11 cellular contexts compared by ENCODE assay signal in the genomic region with DNA sequence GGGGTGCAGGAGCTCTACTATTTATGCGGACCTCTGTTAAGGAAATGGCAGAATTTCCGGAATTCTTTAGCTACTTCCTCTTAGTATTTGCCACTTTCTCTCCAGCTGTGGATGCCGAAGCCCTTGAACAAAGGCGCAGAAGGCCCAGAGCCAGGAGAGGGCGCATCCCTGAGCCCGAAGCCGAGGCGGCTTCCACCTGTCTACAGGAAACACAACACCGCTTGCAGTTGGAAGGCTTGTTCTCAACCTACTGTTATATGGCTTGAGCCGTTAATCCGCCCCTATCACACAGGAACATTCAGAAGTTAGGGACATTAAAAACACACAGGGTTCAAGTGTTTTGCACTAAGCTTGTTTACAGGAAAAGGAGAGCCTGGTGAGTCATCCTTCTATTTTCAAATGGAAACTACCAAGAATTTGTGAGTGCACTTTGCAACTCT.
DNase-seq lines count a peak whose midpoint lies in the region; ATAC-seq, FAIRE-seq and TF ChIP-seq lines count a peak whose summit lies in the region.
"Had no signal": no experiment of that assay in that cellular context is flagged by ENCODE, and none has a peak within 500 bp of the region (broad histone marks: within the 10 kb centered on the region; RNA-seq: fewer than 3 reads in every experiment).

No MANE protein-coding gene starts in this region.

- intact Hi-C loops in mammary epithelial cell (cut with micrococcal nuclease): no loop called here
- intact Hi-C loops in HepG2 (cut with micrococcal nuclease; ENCODE audit: unreplicated experiment): no loop called here

- H3K4me1 ChIP-seq in mammary epithelial cell (ENCODE audit: insufficient read depth, low read length) (peaks cover 4% of the 10 kb centered on the region), HepG2 (ENCODE audit: insufficient read depth, low read length) (peaks cover 34% of the 10 kb centered on the region)
- H3K4me1 ChIP-seq: BLaER1 had no signal

- no peak overlapping the region for H3K27ac Mint-ChIP-seq in activated naive CD4-positive, alpha-beta T cell treated with anti-CD3 and anti-CD28 coated beads, Interleukin-2, amount 10 ng/mL, durations not matched to agents 7 days and 5 days

- no peak for ATAC-seq in HepG2

- no peak for TF ChIP-seq POLR2A in HepG2 (IDR thresholded peaks at IDR 0.05; ENCODE audit: insufficient read depth in 1 of 2, low read depth in 2 of 2, low read length in 2 of 2)

- peak in 1 of 2 experiments; percentile 22; a peak in 1 of 4 replicates for TF ChIP-seq EP300 in HepG2 (IDR thresholded peaks at IDR 0.05; ENCODE audit: low read depth in 2 of 2, low read length in 2 of 2)
- TF ChIP-seq EP300 in HepG2 (CRISPR knock-in tag; IDR thresholded peaks at IDR 0.05; ENCODE audit: borderline replicate concordance): no peak

- in situ Hi-C loops in mammary epithelial cell (cut with MboI; ENCODE audit: low sequenced_read_pairs in 2 of 2): no loop called here
- in situ Hi-C loops in HepG2 (cut with HindIII; ENCODE audit: extremely low pct_ligation_motif_present, low pct_unique_long_range_greater_than_20kb): no loop called here
- in situ Hi-C loops in GM13976 (cut with MboI; ENCODE audit: low sequenced_read_pairs, unreplicated experiment): no loop called here
- in situ Hi-C loops in ACHN (cut with HindIII; ENCODE audit: low pct_ligation_motif_present, low pct_unique_long_range_greater_than_20kb, low sequenced_read_pairs): no loop called here

- H2AFZ ChIP-seq in mammary epithelial cell (ENCODE audit: low read depth, low read length): peak overlapping the region; percentile 75
- H2AFZ ChIP-seq in HepG2 (ENCODE audit: low read length): no peak overlapping the region

- DNase-seq in COLO668 (lab: John Stamatoyannopoulos, UW; ENCODE audit: unreplicated experiment) (peak; percentile 80), NCI-H128 (lab: John Stamatoyannopoulos, UW; ENCODE audit: unreplicated experiment) (peak; percentile 35), mammary epithelial cell (no peak), HepG2 (ENCODE audit: low spot score) (no peak), cerebellar cortex (ENCODE audit: low spot score) (no peak), GM13976 (ENCODE audit: low spot score) (no peak), ACHN (no peak)
- DNase-seq in activated naive CD4-positive, alpha-beta T cell treated with anti-CD3 and anti-CD28 coated beads, Interleukin-2, amount 10 ng/mL, durations not matched to agents 7 days and 5 days: no peak
- DNase-seq: NK-92 treated with Interleukin-12 subunit alpha and Interleukin-12 subunit beta, amount 100 ng/mL, for 24 hours had no signal

- CTCF ChIA-PET in mammary epithelial cell (lab: Charles Lee; ENCODE audit: low non-redundant PET) (no interaction called here), HepG2 (lab: Yijun Ruan, JAX; ENCODE audit: low intra/inter-chr PET ratio, low total read pairs) (no interaction called here)
- CTCF ChIA-PET in activated naive CD4-positive, alpha-beta T cell treated with anti-CD3 and anti-CD28 coated beads, Interleukin-2, amount 10 ng/mL, durations not matched to agents 7 days and 5 days (lab: Charles Lee): no interaction called here

- no peaks in the 10 kb centered on the region for H4K20me1 ChIP-seq in mammary epithelial cell (ENCODE audit: insufficient read depth, low read length)
- H4K20me1 ChIP-seq in HepG2 (ENCODE audit: insufficient read depth, low read length): no peaks in the 10 kb centered on the region
- H4K20me1 ChIP-seq: BLaER1 had no signal

- no peak for FAIRE-seq in HepG2 (lab: Jason Lieb, UNC)
- FAIRE-seq: endometrium had no signal

- H3K9ac ChIP-seq in mammary epithelial cell (ENCODE audit: insufficient read depth, low read length): no peak overlapping the region
- H3K9ac ChIP-seq in HepG2 (ENCODE audit: insufficient read depth, low read depth, low read length): no peak overlapping the region
- H3K9ac ChIP-seq: BLaER1 had no signal

- no peaks in the 10 kb centered on the region for H3K36me3 Mint-ChIP-seq in activated naive CD4-positive, alpha-beta T cell treated with anti-CD3 and anti-CD28 coated beads, Interleukin-2, amount 10 ng/mL, durations not matched to agents 7 days and 5 days

- TF ChIP-seq CTCF in mammary epithelial cell (conservative IDR thresholded peaks at IDR 0.05 in 1 of 2, IDR thresholded peaks at IDR 0.05 in 1 of 2; ENCODE audit: extremely low read depth in 1 of 2, insufficient read depth in 1 of 2, low read depth in 1 of 2, low read length in 2 of 2) (no peak), HepG2 (CRISPR knock-in tag; IDR thresholded peaks at IDR 0.05) (peak; percentile 23; the same call in 1 of the 2 replicates), GM13976 (IDR thresholded peaks at IDR 0.05; ENCODE audit: borderline replicate concordance, control extremely low read depth, extremely low read depth, insufficient read depth, missing control alignments) (no peak)

- H3K27ac ChIP-seq in mammary epithelial cell (ENCODE audit: insufficient read depth, low read depth, low read length) (no peak overlapping the region), HepG2 (ENCODE audit: extremely low read length, insufficient read depth, low read length) (no peak overlapping the region)
- H3K27ac ChIP-seq: BLaER1 had no signal

- H3K36me3 ChIP-seq in mammary epithelial cell (ENCODE audit: insufficient read depth, low read length) (no peaks in the 10 kb centered on the region), HepG2 (replicated peaks in 1 of 2; ENCODE audit: control insufficient read depth in 1 of 2, insufficient read depth in 2 of 2, low read length in 2 of 2) (no peaks in the 10 kb centered on the region)
- H3K36me3 ChIP-seq: BLaER1 had no signal

- no peaks in the 10 kb centered on the region for H3K27me3 Mint-ChIP-seq in activated naive CD4-positive, alpha-beta T cell treated with anti-CD3 and anti-CD28 coated beads, Interleukin-2, amount 10 ng/mL, durations not matched to agents 7 days and 5 days

- H3K4me2 ChIP-seq in mammary epithelial cell (ENCODE audit: insufficient read depth, low read depth, low read length) (no peak overlapping the region), HepG2 (ENCODE audit: low read depth, low read length) (no peak overlapping the region)
- H3K4me2 ChIP-seq: BLaER1 had no signal

- POLR2A ChIA-PET in HepG2 (lab: Yijun Ruan, JAX): no interaction called here

- WGBS in mammary epithelial cell (ENCODE audit: low coverage, missing lambda C conversion rate): 50% methylated on average over 11 of the region's 11 CpGs
- WGBS in HepG2 (ENCODE audit: low lambda C conversion rate): 93% methylated on average over 11 of the region's 11 CpGs

- no peaks in the 10 kb centered on the region for H3K9me3 Mint-ChIP-seq in activated naive CD4-positive, alpha-beta T cell treated with anti-CD3 and anti-CD28 coated beads, Interleukin-2, amount 10 ng/mL, durations not matched to agents 7 days and 5 days

- H3K9me3 ChIP-seq in mammary epithelial cell (replicated peaks; ENCODE audit: insufficient read depth, low read length) (no peaks in the 10 kb centered on the region), HepG2 (ENCODE audit: low read length) (no peaks in the 10 kb centered on the region)
- H3K9me3 ChIP-seq: BLaER1 had no signal

- BruUV-seq in mammary epithelial cell (replicated peaks; lab: Mats Ljungman, UMichigan) (no TSS peak), HepG2 (replicated peaks; lab: Mats Ljungman, UMichigan) (no TSS peak)

- H3K4me3 Mint-ChIP-seq in activated naive CD4-positive, alpha-beta T cell treated with anti-CD3 and anti-CD28 coated beads, Interleukin-2, amount 10 ng/mL, durations not matched to agents 7 days and 5 days: no peak overlapping the region

- H3K27me3 ChIP-seq in mammary epithelial cell (ENCODE audit: insufficient read depth, low read length) (no peaks in the 10 kb centered on the region), HepG2 (ENCODE audit: control insufficient read depth in 1 of 2, insufficient read depth in 2 of 2, low read length in 2 of 2) (no peaks in the 10 kb centered on the region)
- H3K27me3 ChIP-seq: BLaER1 had no signal

- H3K79me2 ChIP-seq in mammary epithelial cell (ENCODE audit: insufficient read depth, low read length): no peaks in the 10 kb centered on the region
- H3K79me2 ChIP-seq in HepG2 (ENCODE audit: insufficient read depth, low read length): no peaks in the 10 kb centered on the region

- no peak for TF ChIP-seq RAD21 in HepG2 (CRISPR knock-in tag; IDR thresholded peaks at IDR 0.05)

- H3K4me1 Mint-ChIP-seq in activated naive CD4-positive, alpha-beta T cell treated with anti-CD3 and anti-CD28 coated beads, Interleukin-2, amount 10 ng/mL, durations not matched to agents 7 days and 5 days: peaks cover 5% of the 10 kb centered on the region

- dilution Hi-C loops in mammary epithelial cell (cut with HindIII; ENCODE audit: low sequenced_read_pairs): no loop called here

- H3K4me3 ChIP-seq in mammary epithelial cell (replicated peaks in 1 of 3; ENCODE audit: insufficient read depth in 1 of 3, low read depth in 2 of 3, low read length in 3 of 3) (no peak overlapping the region), HepG2 (replicated peaks in 1 of 3; ENCODE audit: insufficient read depth in 1 of 3, low read depth in 2 of 3, low read length in 3 of 3) (no peak overlapping the region)
- H3K4me3 ChIP-seq: BLaER1 had no signal

TF ChIP-seq in HepG2, 621 proteins besides CTCF, POLR2A, EP300 and RAD21 (continues in another document):
- TF ChIP-seq ZNF878 (CRISPR knock-in tag; IDR thresholded peaks at IDR 0.05) (no peak), TSC22D2 (CRISPR knock-in tag; IDR thresholded peaks at IDR 0.05; ENCODE audit: borderline replicate concordance) (no peak), CCAR2 (optimal IDR thresholded peaks at IDR 0.05; ENCODE audit: low read depth, low read length) (no peak), ZBTB38 (CRISPR knock-in tag; IDR thresholded peaks at IDR 0.05) (0 out of 2 replicates have a peak, but pooled peaks have one; percentile 30), FOSL2 (CRISPR knock-in tag; IDR thresholded peaks at IDR 0.05) (peak; percentile 55; the same call in 1 of the 2 replicates), SMAD1 (CRISPR knock-in tag; IDR thresholded peaks at IDR 0.05; ENCODE audit: borderline replicate concordance, low read depth) (no peak), EED (CRISPR knock-in tag; IDR thresholded peaks at IDR 0.05) (no peak), SPEN (CRISPR knock-in tag; IDR thresholded peaks at IDR 0.05; ENCODE audit: low read depth) (no peak), XBP1 (CRISPR knock-in tag; IDR thresholded peaks at IDR 0.05) (no peak), KAT7 (CRISPR knock-in tag; IDR thresholded peaks at IDR 0.05; ENCODE audit: borderline replicate concordance) (no peak)

Comparison
In these comparisons a context has a peak if more than half of its experiments do, and no peak if none do; other contexts are left out.
1. DNase-seq: peak in COLO668 (single experiment) and NCI-H128 (single experiment); none in mammary epithelial cell (single experiment), HepG2 (single experiment), activated naive CD4-positive, alpha-beta T cell treated with anti-CD3 and anti-CD28 coated beads, Interleukin-2, amount 10 ng/mL, durations not matched to agents 7 days and 5 days (single experiment), cerebellar cortex (single experiment), GM13976 (single experiment) and ACHN (single experiment).